In the genomic region with DNA sequence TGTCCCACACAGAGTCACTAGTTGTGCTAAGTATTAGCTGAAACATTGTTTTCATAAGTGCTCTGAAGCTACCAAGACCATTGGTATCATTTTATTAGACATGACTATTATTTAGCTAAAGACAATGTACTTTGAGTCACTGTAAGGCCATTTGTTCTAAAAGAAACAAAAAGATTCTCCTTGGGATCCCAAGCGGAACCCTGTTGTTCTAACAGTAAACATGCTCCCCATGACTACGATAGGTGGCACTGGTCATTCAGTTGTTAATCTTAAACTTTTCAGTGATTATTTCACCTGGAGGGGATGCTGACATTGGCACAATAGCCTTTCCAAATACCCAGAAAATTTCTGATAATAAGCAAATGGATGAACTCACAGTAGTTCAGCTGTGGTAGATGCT, we compare ENCODE assay signal across 23 cellular contexts.
"Had no signal": no experiment of that assay in that cellular context is flagged by ENCODE, and none has a peak within 500 bp of the region (broad histone marks: within the 10 kb centered on the region; RNA-seq: fewer than 3 reads in every experiment).

No MANE protein-coding gene starts in this region.

- H3K27ac ChIP-seq: brain microvascular endothelial cell, cardiac muscle cell, SK-N-MC, VCaP had no signal

- H3K36me3 ChIP-seq: brain microvascular endothelial cell, cardiac muscle cell had no signal

- H3K27me3 ChIP-seq: brain microvascular endothelial cell, cardiac muscle cell had no signal

- DNase-seq: activated CD4-positive, alpha-beta memory T cell treated with anti-CD3 and anti-CD28 coated beads, Interleukin-2, amount 10 ng/mL, durations not matched to agents 7 days and 5 days; activated CD4-positive, alpha-beta T cell treated with anti-CD3 and anti-CD28 coated beads, Interleukin-2, amount 10 ng/mL, durations not matched to agents 7 days and 5 days; activated CD4-positive, CD25-positive, alpha-beta regulatory T cell; activated gamma-delta T cell treated with Interleukin-2 at 50 U/mL for 16 hours; activated naive CD4-positive, alpha-beta T cell treated with anti-CD3 and anti-CD28 coated beads, Interleukin-2, amount 10 ng/mL, durations not matched to agents 7 days and 5 days; activated naive CD8-positive, alpha-beta T cell treated with anti-CD3 and anti-CD28 coated beads for 36 hours; activated T-cell treated with anti-CD3 and anti-CD28 coated beads for 4 hours; activated T-cell treated with anti-CD3 and anti-CD28 coated beads, Interleukin-2, amount 50 U/mL, for 48 hours; brain microvascular endothelial cell; KBM-7; NCI-H1092 treated with DMSO at 0.1 percent for 48 hours; NCI-H1417 treated with DMSO at 0.1 percent for 48 hours; NCI-H1694; NCI-H2029; NCI-H2107; NCI-H2171 treated with DMSO at 0.1 percent for 48 hours; NCI-H226; NCI-H526; NCI-H774; T-helper 1 cell had no signal

- H3K4me3 ChIP-seq: cardiac muscle cell, SK-N-MC had no signal
